ENCODE assay signal across 8 cellular contexts in genomic region chr11:93745005-93745755, GRCh38. TPM values are rescaled to one million over a fixed set of nuclear protein-coding genes. Genes with fewer than 3 reads are reported as not detected.
DNase-seq lines count a peak whose midpoint lies in the region; ATAC-seq, FAIRE-seq and TF ChIP-seq lines count a peak whose summit lies in the region.
"Not testable (repeated sequence)": the region's sequence is repeated elsewhere in the genome, so short reads cannot be mapped to it uniquely, and the experiment has no call there.

No MANE protein-coding gene starts in this region.

- H3K23me2 ChIP-seq in H1 (ENCODE audit: low read depth, low read length): not testable (repeated sequence)

- TF ChIP-seq CTCF in H1 (IDR thresholded peaks at IDR 0.05; ENCODE audit: control extremely low read depth in 1 of 3, insufficient read depth in 1 of 3, low read depth in 1 of 3, low read length in 3 of 3); heart right ventricle (IDR thresholded peaks at IDR 0.05): not testable (repeated sequence)
- peak; percentile 14 for TF ChIP-seq CTCF in type B pancreatic cell (conservative IDR thresholded peaks at IDR 0.05)

- H3K18ac ChIP-seq in H1 (ENCODE audit: extremely low read depth, low read length): not testable (repeated sequence)

- H4K5ac ChIP-seq in H1 (ENCODE audit: insufficient read length, low read depth, low read length): not testable (repeated sequence)

- not testable (repeated sequence) for H2BK15ac ChIP-seq in H1 (ENCODE audit: low read length)

- peak; percentile 80 for DNase-seq in DMS53 (lab: John Stamatoyannopoulos, UW)
- DNase-seq in NCI-H82 treated with DMSO at 0.1 percent for 48 hours (lab: John Stamatoyannopoulos, UW; ENCODE audit: unreplicated experiment): peak; percentile 27
- peak; percentile 83 for DNase-seq in amniotic epithelial cell (ENCODE audit: low read depth)
- DNase-seq in H1 (ENCODE audit: low read depth in 1 of 2, low spot score in 2 of 2); heart right ventricle; memory B cell (ENCODE audit: low spot score in 2 of 2); type B pancreatic cell (ENCODE audit: extremely low spot score, unreplicated experiment): not testable (repeated sequence)
- peak; percentile 36 for DNase-seq in renal cortical epithelial cell (ENCODE audit: low read depth)

- FAIRE-seq in H1 (lab: Jason Lieb, UNC): not testable (repeated sequence)

- H3K79me1 ChIP-seq in H1 (ENCODE audit: low read depth, low read length): not testable (repeated sequence)

- H3K27ac Mint-ChIP-seq in memory B cell (peak overlapping the region; percentile 9), type B pancreatic cell (peak overlapping the region; percentile 55)

- not testable (repeated sequence) for H2AK5ac ChIP-seq in H1 (ENCODE audit: low read depth, low read length)

- not testable (repeated sequence) for H2BK5ac ChIP-seq in H1 (ENCODE audit: low read depth, low read length)

- not testable (repeated sequence) for H3K4me3 ChIP-seq in H1 (ENCODE audit: extremely low read depth in 1 of 4, insufficient read depth in 2 of 4, low read depth in 3 of 4, low read length in 4 of 4)
- peak overlapping the region in 3 of 10 donors; percentile 6 to 14 (median 12) for H3K4me3 ChIP-seq in heart right ventricle

- H4K20me1 ChIP-seq in H1 (replicated peaks in 1 of 2; ENCODE audit: control insufficient read depth in 1 of 2, insufficient read depth in 2 of 2, low read length in 2 of 2): not testable (repeated sequence)

- H3K4ac ChIP-seq in H1 (replicated peaks; ENCODE audit: insufficient read length, low read depth, low read length): not testable (repeated sequence)

- not testable (repeated sequence) for TF ChIP-seq POLR2A in H1 (IDR thresholded peaks at IDR 0.05; ENCODE audit: control extremely low read depth in 1 of 2, low read depth in 2 of 2, low read length in 2 of 2)

- peaks cover 8 to 38% of the 10 kb centered on the region in 2 experiments for H3K79me2 ChIP-seq in H1 (ENCODE audit: control insufficient read depth in 1 of 2, insufficient read depth in 2 of 2, low read length in 2 of 2)

- not testable (repeated sequence) for ATAC-seq in heart right ventricle; memory B cell (ENCODE audit: low read depth)

- H3K9me3 ChIP-seq in H1 (ENCODE audit: insufficient read depth in 2 of 2, low read depth in 1 of 2, low read length in 1 of 2); heart right ventricle: not testable (repeated sequence)

- TF ChIP-seq RAD21 in H1 (IDR thresholded peaks at IDR 0.05 in 1 of 2, conservative IDR thresholded peaks at IDR 0.05 in 1 of 2; ENCODE audit: low read depth in 2 of 2, low read length in 2 of 2): not testable (repeated sequence)

- H3K36me3 Mint-ChIP-seq in memory B cell, type B pancreatic cell: not testable (repeated sequence)

- not testable (repeated sequence) for H2AFZ ChIP-seq in H1 (ENCODE audit: low read length)

- H3K27me3 ChIP-seq in H1 (replicated peaks in 1 of 4; ENCODE audit: control insufficient read depth in 3 of 4, extremely low read depth in 1 of 4, insufficient read depth in 3 of 4, low read length in 3 of 4); heart right ventricle: not testable (repeated sequence)

- H3K27me3 Mint-ChIP-seq in memory B cell, type B pancreatic cell: not testable (repeated sequence)

- not testable (repeated sequence) for H4K8ac ChIP-seq in H1 (ENCODE audit: extremely low read depth, insufficient read depth, low read length)

- POLR2A ChIA-PET in H1 (lab: Charles Lee; ENCODE audit: partially characterized antibody): interaction anchor here (0.7 to 1.4 kb wide), 4 partner anchors 9 to 39 kb away, joined by 3 to 5 read pairs (median 4); partner anchors contain the start of gene MED17

- H3K14ac ChIP-seq in H1 (ENCODE audit: insufficient read length): not testable (repeated sequence)

- H3K27ac ChIP-seq in H1 (ENCODE audit: low read depth, low read length): not testable (repeated sequence)
- peak overlapping the region in 9 of 10 donors; percentile 14 to 72 (median 49) for H3K27ac ChIP-seq in heart right ventricle

- CTCF ChIA-PET in H1 (lab: Charles Lee; ENCODE audit: partially characterized antibody): interaction anchor here (0.6 to 1.3 kb wide), 3 partner anchors 31 to 50 kb away, joined by 3 to 4 read pairs (median 3); no protein-coding TSS in a partner anchor

- H3K56ac ChIP-seq in H1 (replicated peaks; ENCODE audit: insufficient read length, low read depth, low read length): not testable (repeated sequence)

- H4K91ac ChIP-seq in H1 (replicated peaks; ENCODE audit: insufficient read length, low read length): not testable (repeated sequence)

- not testable (repeated sequence) for H3K4me3 Mint-ChIP-seq in memory B cell
- H3K4me3 Mint-ChIP-seq in type B pancreatic cell: peak overlapping the region; percentile 73

- H3K23ac ChIP-seq in H1 (ENCODE audit: insufficient read length): not testable (repeated sequence)

- H3K9ac ChIP-seq in H1 (replicated peaks in 1 of 4; ENCODE audit: extremely low read depth in 1 of 4, low read depth in 3 of 4, low read length in 3 of 4): not testable (repeated sequence)

- WGBS in H1 (ENCODE audit: extremely low coverage in 1 of 2, insufficient coverage in 1 of 2, insufficient read length in 1 of 2, insufficient replicate concordance in 2 of 2, low coverage in 1 of 2, low lambda C conversion rate in 2 of 2, missing lambda C conversion rate in 1 of 2), 2 experiments: 63% methylated on average over 12 of the region's 12 CpGs; no CpG with 5 or more reads in 1 of the 2 experiments
- WGBS in heart right ventricle, 2 donors: 42 to 46% methylated on average over 12 of the region's 12 CpGs

- H2BK120ac ChIP-seq in H1 (replicated peaks; ENCODE audit: low read depth, low read length): not testable (repeated sequence)

- intact Hi-C loops in heart right ventricle (cut with DNase I): not testable (repeated sequence)

- not testable (repeated sequence) for H3K9me3 Mint-ChIP-seq in memory B cell, type B pancreatic cell

- not testable (repeated sequence) for H2BK20ac ChIP-seq in H1 (ENCODE audit: low read length)

- H3K36me3 ChIP-seq in H1 (ENCODE audit: control insufficient read depth in 2 of 4, insufficient read depth in 4 of 4, low read length in 3 of 4): not testable (repeated sequence)
- peaks cover 0 to 31% (median 0%) of the 10 kb centered on the region in 9 donors for H3K36me3 ChIP-seq in heart right ventricle

- not testable (repeated sequence) for TF ChIP-seq EP300 in H1 (IDR thresholded peaks at IDR 0.05; ENCODE audit: borderline replicate concordance in 1 of 2, low read depth in 2 of 2, low read length in 2 of 2)

- not testable (repeated sequence) for H2BK12ac ChIP-seq in H1 (ENCODE audit: low read depth, low read length)

- not testable (repeated sequence) for H3K4me1 Mint-ChIP-seq in memory B cell
- peaks cover 12% of the 10 kb centered on the region for H3K4me1 Mint-ChIP-seq in type B pancreatic cell (ENCODE audit: unreplicated experiment)

- not testable (repeated sequence) for H3K4me1 ChIP-seq in H1 (replicated peaks in 1 of 4; ENCODE audit: control insufficient read depth in 3 of 4, insufficient read depth in 4 of 4, low read length in 3 of 4)
- H3K4me1 ChIP-seq in heart right ventricle: peaks cover 0 to 52% (median 14%) of the 10 kb centered on the region in 9 donors

- H3K4me2 ChIP-seq in H1 (ENCODE audit: insufficient read depth in 1 of 2, low read depth in 2 of 2, low read length in 2 of 2): peak overlapping the region; percentile 10 to 14; a peak in 1 of 4 replicates

RNA-seq across cellular contexts. Expression of gene C11orf54, which starts 3.7 kb away (rescaled TPM):
- total RNA-seq in H1 (2021; fragmentation: NEBNext Ultra II Directional; extraction: Animal tissue kit (Norgen Biotek cat#: 25700)): 21.5 and 24.5 TPM in 2 replicates
- polyA plus RNA-seq in H1 (2011; rRNA removed): 3.9 and 14.7 TPM in 2 replicates
- 12.6 TPM for polyA plus RNA-seq in H1 (2011; cell fraction: cytosol; rRNA removed)
- polyA plus RNA-seq in H1 (2011; cell fraction: nucleus; rRNA removed): 2.6 TPM
- 9.6 to 25.4 TPM (median 13.4 TPM) in 4 replicates for polyA plus RNA-seq in H1 (2012, experiment 1 of 2)
- polyA plus RNA-seq in H1 (2012, experiment 2 of 2): 2.5 TPM
- polyA plus RNA-seq in H1 (2013, experiment 1 of 2): 12.0 TPM
- 11.7 TPM for polyA plus RNA-seq in H1 (2013, experiment 2 of 2)
- polyA minus RNA-seq in H1 (2011; rRNA and poly(A)+ RNA removed): 7.6 and 14.9 TPM in 2 replicates
- 7.9 TPM for polyA minus RNA-seq in H1 (2011; cell fraction: cytosol; rRNA and poly(A)+ RNA removed)
- polyA minus RNA-seq in H1 (2011; cell fraction: nucleus; rRNA and poly(A)+ RNA removed): 12.8 TPM
- 10 to 100 TPM; 24.3 to 39.5 (median 27.6) TPM for total RNA-seq in heart right ventricle
- polyA plus RNA-seq in heart right ventricle: 10 to 100 TPM; 12.2 to 29.5 TPM
- 21.5 and 61.6 TPM in 2 replicates for total RNA-seq in renal cortical epithelial cell
- total RNA-seq in type B pancreatic cell (ENCODE audit: low replicate concordance): 25.6 and 29.9 TPM in 2 replicates

RNA-seq across cellular contexts. Expression of gene TAF1D, which starts 3.9 kb away (rescaled TPM):
- 202 and 212 TPM in 2 replicates for total RNA-seq in H1 (2021; fragmentation: NEBNext Ultra II Directional; extraction: Animal tissue kit (Norgen Biotek cat#: 25700))
- polyA plus RNA-seq in H1 (2011; rRNA removed) (45.8 and 64.7 TPM in 2 replicates), heart right ventricle (100 to 1,000 TPM in 1 of 2 donors, 10 to 100 TPM in 1; 56.6 to 114 TPM)
- polyA plus RNA-seq in H1 (2011; cell fraction: cytosol; rRNA removed): 114 TPM
- 63.1 TPM for polyA plus RNA-seq in H1 (2011; cell fraction: nucleus; rRNA removed)
- 63.0 to 156 TPM (median 74.1 TPM) in 4 replicates for polyA plus RNA-seq in H1 (2012, experiment 1 of 2)
- 28.4 TPM for polyA plus RNA-seq in H1 (2012, experiment 2 of 2)
- polyA plus RNA-seq in H1 (2013, experiment 1 of 2): 252 TPM
- 227 TPM for polyA plus RNA-seq in H1 (2013, experiment 2 of 2)
- 71.9 and 81.3 TPM in 2 replicates for polyA minus RNA-seq in H1 (2011; rRNA and poly(A)+ RNA removed)
- polyA minus RNA-seq in H1 (2011; cell fraction: cytosol; rRNA and poly(A)+ RNA removed): 61.6 TPM
- polyA minus RNA-seq in H1 (2011; cell fraction: nucleus; rRNA and poly(A)+ RNA removed): 339 TPM
- total RNA-seq in heart right ventricle (10 to 100 TPM; 24.0 to 46.1 (median 31.6) TPM), renal cortical epithelial cell (157 and 360 TPM in 2 replicates), type B pancreatic cell (ENCODE audit: low replicate concordance) (126 and 143 TPM in 2 replicates)

RNA-seq across cellular contexts. Expression of gene MED17, which starts 38.9 kb away (rescaled TPM):
- total RNA-seq in H1 (2021; fragmentation: NEBNext Ultra II Directional; extraction: Animal tissue kit (Norgen Biotek cat#: 25700)): 30.4 and 33.7 TPM in 2 replicates
- polyA plus RNA-seq in H1 (2011; rRNA removed) (8.0 and 8.8 TPM in 2 replicates), heart right ventricle (10 to 100 TPM; 11.0 to 12.5 TPM)
- polyA plus RNA-seq in H1 (2011; cell fraction: cytosol; rRNA removed): 9.8 TPM
- 15.3 TPM for polyA plus RNA-seq in H1 (2011; cell fraction: nucleus; rRNA removed)
- 11.4 to 20.0 TPM (median 15.0 TPM) in 4 replicates for polyA plus RNA-seq in H1 (2012, experiment 1 of 2)
- 2.8 TPM for polyA plus RNA-seq in H1 (2012, experiment 2 of 2)
- polyA plus RNA-seq in H1 (2013, experiment 1 of 2): 16.0 TPM
- polyA plus RNA-seq in H1 (2013, experiment 2 of 2): 15.3 TPM
- polyA minus RNA-seq in H1 (2011; rRNA and poly(A)+ RNA removed): 19.8 and 20.5 TPM in 2 replicates
- 10.5 TPM for polyA minus RNA-seq in H1 (2011; cell fraction: cytosol; rRNA and poly(A)+ RNA removed)
- 50.3 TPM for polyA minus RNA-seq in H1 (2011; cell fraction: nucleus; rRNA and poly(A)+ RNA removed)
- total RNA-seq in heart right ventricle (10 to 100 TPM; 17.2 to 25.7 (median 22.1) TPM), renal cortical epithelial cell (24.8 and 45.9 TPM in 2 replicates), type B pancreatic cell (ENCODE audit: low replicate concordance) (49.8 and 53.3 TPM in 2 replicates)
